ENCODE assay signal across 17 cellular contexts in genomic region chr10:23370106-23370505, GRCh38. TPM values are rescaled to one million over a fixed set of nuclear protein-coding genes. Genes with fewer than 3 reads are reported as not detected.
DNase-seq lines count a peak whose midpoint lies in the region; ATAC-seq, FAIRE-seq and TF ChIP-seq lines count a peak whose summit lies in the region.
"Had no signal": no experiment of that assay in that cellular context is flagged by ENCODE, and none has a peak within 500 bp of the region (broad histone marks: within the 10 kb centered on the region; RNA-seq: fewer than 3 reads in every experiment).

No MANE protein-coding gene starts in this region.

- peaks cover 0 to 24% (median 14%) of the 10 kb centered on the region in 11 experiments; a peak in 18 of 22 replicates for H3K9me3 ChIP-seq in BLaER1 treated with 17β-estradiol and CSF1 and Interleukin-3, amounts not matched to agents 10 nM and 100 nM (replicated peaks in 1 of 11)
- H3K9me3 ChIP-seq in GM23248 (ENCODE audit: low read depth): no peaks in the 10 kb centered on the region

- 43 to 46% methylated on average over 3 of the region's 3 CpGs for WGBS in GM23248 (ENCODE audit: low coverage in 1 of 2, low lambda C conversion rate in 2 of 2, missing lambda C conversion rate in 2 of 2), 2 experiments

- peak overlapping the region; percentile 47 for H3K4me3 Mint-ChIP-seq in activated naive CD8-positive, alpha-beta T cell
- H3K4me3 Mint-ChIP-seq: CD8-positive, alpha-beta T cell; HFFc6 had no signal

- in situ Hi-C loops in GM23248 (cut with MboI): no loop called here

- H3K27me3 ChIP-seq in BLaER1 treated with 17β-estradiol and CSF1 and Interleukin-3, amounts not matched to agents 10 nM and 100 nM: no peaks in the 10 kb centered on the region
- no peaks in the 10 kb centered on the region for H3K27me3 ChIP-seq in GM23248 (replicated peaks; ENCODE audit: insufficient read depth)

- H3K9ac ChIP-seq in BLaER1 treated with 17β-estradiol and CSF1 and Interleukin-3, amounts not matched to agents 10 nM and 100 nM: no peak overlapping the region
- no peak overlapping the region for H3K9ac ChIP-seq in GM23248

- H3K36me3 Mint-ChIP-seq in activated naive CD8-positive, alpha-beta T cell: no peaks in the 10 kb centered on the region
- H3K36me3 Mint-ChIP-seq: CD8-positive, alpha-beta T cell had no signal

- H3K4me2 ChIP-seq in BLaER1 treated with 17β-estradiol and CSF1 and Interleukin-3, amounts not matched to agents 10 nM and 100 nM: peak overlapping the region; percentile 80 to 96 (median 86)
- no peak overlapping the region for H3K4me2 ChIP-seq in GM23248 (ENCODE audit: unreplicated experiment)

- no peak overlapping the region for H2AFZ ChIP-seq in GM23248

- no peaks in the 10 kb centered on the region for H3K79me2 ChIP-seq in GM23248 (ENCODE audit: insufficient read depth)

- H3F3A ChIP-seq in GM23248 (ENCODE audit: insufficient read depth): no peaks in the 10 kb centered on the region

- no peak for TF ChIP-seq POLR2A in H54 (IDR thresholded peaks at IDR 0.05; ENCODE audit: low read depth, low read length)

- peak; percentile 28 for DNase-seq in GM23248
- DNase-seq in left kidney (ENCODE audit: low read depth, low spot score): peak; percentile 59
- no peak for DNase-seq in DMS 273 (lab: John Stamatoyannopoulos, UW; ENCODE audit: unreplicated experiment)
- no peak for DNase-seq in ecto neural progenitor cell (ENCODE audit: low spot score)
- DNase-seq in H54 (ENCODE audit: insufficient read length, low spot score): no peak
- DNase-seq: activated CD4-positive, alpha-beta T cell treated with anti-CD3 and anti-CD28 coated beads, Interleukin-2, amount 50 U/mL, for 48 hours; activated naive CD4-positive, alpha-beta T cell treated with anti-CD3 and anti-CD28 coated beads, Interleukin-2, amount 50 U/mL, for 16 hours; CD8-positive, alpha-beta T cell; HFFc6; NCI-H1092 treated with DMSO at 0.1 percent for 48 hours; NCI-H446 treated with DMSO at 0.1 percent for 48 hours; stimulated activated CD4-positive, alpha-beta T cell treated with anti-CD3 and anti-CD28 coated beads, Interleukin-4, amount 100 ng/mL, for 1 hour had no signal

- no peak overlapping the region for H3K4me3 ChIP-seq in BLaER1 treated with 17β-estradiol and CSF1 and Interleukin-3, amounts not matched to agents 10 nM and 100 nM
- H3K4me3 ChIP-seq in GM23248: no peak overlapping the region

- H3K9me2 ChIP-seq in GM23248 (ENCODE audit: insufficient read depth): no peaks in the 10 kb centered on the region

- H3K4me1 ChIP-seq in BLaER1 treated with 17β-estradiol and CSF1 and Interleukin-3, amounts not matched to agents 10 nM and 100 nM: peaks cover 63 to 80% (median 72%) of the 10 kb centered on the region in 10 experiments
- H3K4me1 ChIP-seq in GM23248 (ENCODE audit: insufficient read depth): no peaks in the 10 kb centered on the region

- H3K4me1 Mint-ChIP-seq in activated naive CD8-positive, alpha-beta T cell (ENCODE audit: low read depth): peaks cover 53% of the 10 kb centered on the region

- H3K36me3 ChIP-seq in BLaER1 treated with 17β-estradiol and CSF1 and Interleukin-3, amounts not matched to agents 10 nM and 100 nM: 0 out of 22 replicates have a peak, but pooled peaks cover 0 to 4% (median 0%) of the 10 kb centered on the region in 11 experiments
- no peaks in the 10 kb centered on the region for H3K36me3 ChIP-seq in GM23248 (ENCODE audit: low read depth)

- no peak for ATAC-seq in GM18498 (IDR thresholded peaks at IDR 0.05; ENCODE audit: unreplicated experiment)
- ATAC-seq: CD8-positive, alpha-beta T cell; Panc1 had no signal

- H3K27ac ChIP-seq in BLaER1 treated with 17β-estradiol and CSF1 and Interleukin-3, amounts not matched to agents 10 nM and 100 nM: peak overlapping the region in 6 of 11 experiments; percentile 11 to 84 (median 78); a peak in 8 of 22 replicates
- H3K27ac ChIP-seq in GM23248: no peak overlapping the region

- no peaks in the 10 kb centered on the region for H4K20me1 ChIP-seq in BLaER1 treated with 17β-estradiol and CSF1 and Interleukin-3, amounts not matched to agents 10 nM and 100 nM
- no peaks in the 10 kb centered on the region for H4K20me1 ChIP-seq in GM23248 (ENCODE audit: insufficient read depth)

- no peaks in the 10 kb centered on the region for H3K27me3 Mint-ChIP-seq in activated naive CD8-positive, alpha-beta T cell

- H3K9me3 Mint-ChIP-seq in activated naive CD8-positive, alpha-beta T cell (ENCODE audit: low read depth): peaks cover 3% of the 10 kb centered on the region
- H3K9me3 Mint-ChIP-seq: CD8-positive, alpha-beta T cell; HFFc6 had no signal

- H3K27ac Mint-ChIP-seq in activated naive CD8-positive, alpha-beta T cell: peak overlapping the region; percentile 73
- H3K27ac Mint-ChIP-seq: CD8-positive, alpha-beta T cell; HFFc6 had no signal

- FAIRE-seq in H54 (lab: Jason Lieb, UNC): no peak
- FAIRE-seq: colon had no signal

RNA-seq across cellular contexts. Expression of gene C10orf67, which starts 25.5 kb away (rescaled TPM):
- under 0.01 and 0.25 TPM in 2 replicates for total RNA-seq in GM23248 (2014; rRNA removed; shearing (Covaris generic))
- 0.76 and 1.1 TPM in 2 replicates for polyA plus RNA-seq in GM23248 (2016; fragmentation: Nextera tagmentation; extraction: Ambion mirVana)
- total RNA-seq: CD8-positive, alpha-beta T cell had no signal

Comparison
In these comparisons a context has a peak if more than half of its experiments do, and no peak if none do; other contexts are left out.
1. DNase-seq: peak in GM23248 (single experiment) and left kidney (single experiment); none in DMS 273 (single experiment), ecto neural progenitor cell (single experiment) and H54 (single experiment).